17 cellular contexts compared by ENCODE assay signal in the genomic region with DNA sequence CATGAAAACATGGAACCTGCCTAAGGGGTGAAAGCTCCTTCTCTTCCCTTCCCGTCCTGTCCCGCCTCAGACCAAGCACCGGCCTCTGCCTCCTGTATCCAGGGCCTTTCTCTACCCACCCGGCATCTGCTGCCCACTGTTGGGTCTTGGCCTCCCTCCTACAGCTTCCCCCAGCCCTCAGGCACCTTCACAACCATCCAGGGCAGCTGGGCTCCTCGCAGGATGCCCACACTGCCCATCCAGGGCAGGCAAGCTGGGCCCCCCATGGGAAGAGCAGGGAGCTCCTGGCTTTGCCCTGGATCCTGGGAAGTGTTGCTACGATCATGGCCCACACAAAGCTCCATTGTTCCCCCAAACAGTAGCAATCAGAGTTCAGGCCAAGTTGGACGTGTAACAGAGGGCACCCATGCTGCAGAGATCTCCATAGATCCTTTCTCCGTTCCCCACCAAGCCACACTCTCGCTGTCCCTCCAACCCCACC.
DNase-seq lines count a peak whose midpoint lies in the region; ATAC-seq and TF ChIP-seq lines count a peak whose summit lies in the region.
"Had no signal": no experiment of that assay in that cellular context is flagged by ENCODE, and none has a peak within 500 bp of the region (broad histone marks: within the 10 kb centered on the region; RNA-seq: fewer than 3 reads in every experiment).

No MANE protein-coding gene starts in this region.

- intact Hi-C loops in Right ventricle myocardium inferior (cut with DNase I) (no loop called here), left ventricle myocardium superior (cut with micrococcal nuclease) (no loop called here), upper lobe of right lung (cut with DNase I) (no loop called here)

- H3K27ac ChIP-seq in upper lobe of right lung: no peak overlapping the region
- H3K27ac ChIP-seq: A549, uterus had no signal

- DNase-seq in Right ventricle myocardium inferior (ENCODE audit: missing footprints) (peak; percentile 59), left ventricle myocardium superior (no peak), globus pallidus (ENCODE audit: low spot score) (peak; percentile 88), nucleus accumbens (lab: John Stamatoyannopoulos, UW) (peak in 36 of 56 donors; percentile 15 to 76 (median 46)), upper lobe of right lung (peak; percentile 48), NCI-H1417 (lab: John Stamatoyannopoulos, UW) (no peak), NCI-H510A (lab: John Stamatoyannopoulos, UW) (no peak)
- DNase-seq: activated CD8-positive, alpha-beta T cell treated with anti-CD3 and anti-CD28 coated beads for 36 hours; CD4-positive, alpha-beta T cell; HFFc6; NCI-H187; NCI-H446 treated with DMSO at 0.1 percent for 48 hours; retina; stimulated activated naive CD4-positive, alpha-beta T cell treated with Interleukin-2 at 50 U/mL for 16 hours; uterus had no signal

- no peak for ATAC-seq in Right ventricle myocardium inferior
- no peak for ATAC-seq in left ventricle myocardium superior
- no peak for ATAC-seq in upper lobe of right lung
- no peak for ATAC-seq in HG03439 (IDR thresholded peaks at IDR 0.05; ENCODE audit: unreplicated experiment)
- ATAC-seq: A549; activated CD8-positive, alpha-beta T cell treated with anti-CD3 and anti-CD28 coated beads for 36 hours had no signal

- no peaks in the 10 kb centered on the region for H3K27me3 ChIP-seq in upper lobe of right lung
- H3K27me3 ChIP-seq: uterus had no signal

- peaks cover 14% of the 10 kb centered on the region for H3K4me1 ChIP-seq in upper lobe of right lung
- H3K4me1 ChIP-seq: uterus had no signal

- H3K4me3 ChIP-seq in upper lobe of right lung: no peak overlapping the region
- H3K4me3 ChIP-seq: A549, uterus had no signal

- H3K9me3 ChIP-seq in upper lobe of right lung: no peaks in the 10 kb centered on the region
- H3K9me3 ChIP-seq: A549, uterus had no signal

- H3K36me3 ChIP-seq in upper lobe of right lung: no peaks in the 10 kb centered on the region
- H3K36me3 ChIP-seq: uterus had no signal

- TF ChIP-seq CTCF in upper lobe of right lung (IDR thresholded peaks at IDR 0.05): no peak

Comparison
In these comparisons a context has a peak if more than half of its experiments do, and no peak if none do; other contexts are left out.
1. DNase-seq: peak in Right ventricle myocardium inferior (single experiment), globus pallidus (single experiment), nucleus accumbens (36 of 56) and upper lobe of right lung (single experiment); none in left ventricle myocardium superior (single experiment), NCI-H1417 (0 of 3) and NCI-H510A (single experiment).